10 cellular contexts compared by ENCODE assay signal in genomic region chr5:171850354-171850947, GRCh38.
DNase-seq lines count a peak whose midpoint lies in the region; ATAC-seq, FAIRE-seq and TF ChIP-seq lines count a peak whose summit lies in the region.
"Had no signal": no experiment of that assay in that cellular context is flagged by ENCODE, and none has a peak within 500 bp of the region (broad histone marks: within the 10 kb centered on the region; RNA-seq: fewer than 3 reads in every experiment).

No MANE protein-coding gene starts in this region.

- H3F3A ChIP-seq in PC-3 (ENCODE audit: low read length, unreplicated experiment) = no peaks in the 10 kb centered on the region

- TF ChIP-seq POLR2A in breast epithelium (IDR thresholded peaks at IDR 0.05) = no peak

- no peaks in the 10 kb centered on the region for H3K36me3 ChIP-seq in breast epithelium
- no peaks in the 10 kb centered on the region for H3K36me3 ChIP-seq in PC-3 (ENCODE audit: low read depth, low read length)

- H3K27ac ChIP-seq in breast epithelium (no peak overlapping the region), PC-3 (ENCODE audit: low read length) (no peak overlapping the region)

- H3K36me3 Mint-ChIP-seq in MCF 10A (ENCODE audit: insufficient read depth, unreplicated experiment) = peaks cover 5% of the 10 kb centered on the region

- no peak for FAIRE-seq in urothelium cell line (lab: Jason Lieb, UNC)

- H3K4me1 Mint-ChIP-seq in MCF 10A (ENCODE audit: insufficient read depth, unreplicated experiment) = no peaks in the 10 kb centered on the region

- TF ChIP-seq CTCF in MCF 10A (IDR thresholded peaks at IDR 0.05; ENCODE audit: unreplicated experiment) (peak; percentile 33), breast epithelium (IDR thresholded peaks at IDR 0.05) (no peak), PC-3 (conservative IDR thresholded peaks at IDR 0.05; ENCODE audit: low read depth, low read length) (peak; percentile 78), foreskin fibroblast (IDR thresholded peaks at IDR 0.05; ENCODE audit: low read depth, low read length) (peak; percentile 14)

- H4K20me1 ChIP-seq in PC-3 (ENCODE audit: low read length) = no peaks in the 10 kb centered on the region

- H3K4me3 ChIP-seq in breast epithelium (no peak overlapping the region), PC-3 (ENCODE audit: low read length) (no peak overlapping the region), foreskin fibroblast (ENCODE audit: low read depth in 1 of 2, low read length in 2 of 2) (no peak overlapping the region)

- H3K4me1 ChIP-seq in breast epithelium (no peaks in the 10 kb centered on the region), PC-3 (ENCODE audit: insufficient read depth, low read length) (no peaks in the 10 kb centered on the region)

- H3K27me3 ChIP-seq in breast epithelium (no peaks in the 10 kb centered on the region), PC-3 (ENCODE audit: low read length) (no peaks in the 10 kb centered on the region)

- BruUV-seq in MCF 10A (replicated peaks; lab: Mats Ljungman, UMichigan) (no TSS peak), PC-3 (replicated peaks; lab: Mats Ljungman, UMichigan) (no TSS peak)

- no peaks in the 10 kb centered on the region for H3K79me2 ChIP-seq in PC-3 (ENCODE audit: low read length)

- no peak overlapping the region for H3K4me3 Mint-ChIP-seq in MCF 10A (ENCODE audit: unreplicated experiment)

- POLR2A ChIA-PET in MCF 10A (lab: Yijun Ruan, JAX) = no interaction called here
- POLR2A ChIA-PET in PC-3 (lab: Charles Lee; ENCODE audit: unreplicated experiment) = no interaction called here

- intact Hi-C loops in MCF 10A (cut with micrococcal nuclease) (no loop called here), breast epithelium (cut with DNase I; ENCODE audit: low total_unique reads) (no loop called here), PC-3 (cut with micrococcal nuclease) (loop anchor here (2.0 to 10.0 kb wide), 3 partner anchors 220 to 432 kb away; partner anchors contain the start of gene FGF18)

- no peak overlapping the region for H2AFZ ChIP-seq in PC-3 (ENCODE audit: low read length)

- H3K27me3 Mint-ChIP-seq in MCF 10A (ENCODE audit: insufficient read depth, unreplicated experiment) = no peaks in the 10 kb centered on the region

- no peaks in the 10 kb centered on the region for H3K9me3 Mint-ChIP-seq in MCF 10A (ENCODE audit: unreplicated experiment)

- CTCF ChIA-PET in MCF 10A (lab: Yijun Ruan, JAX) = interaction anchor here (0.7 to 1.5 kb wide), 6 partner anchors 9 to 432 kb away, joined by 3 to 7 read pairs (median 4); no protein-coding TSS in a partner anchor
- CTCF ChIA-PET in PC-3 (lab: Charles Lee) = interaction anchor here (0.5 kb wide), 1 partner anchor 376 kb away, joined by 3 read pairs; no protein-coding TSS in a partner anchor

- no peak overlapping the region for H3K27ac Mint-ChIP-seq in MCF 10A (ENCODE audit: low read depth, unreplicated experiment)

- H3K9me3 ChIP-seq in breast epithelium (no peaks in the 10 kb centered on the region), PC-3 (ENCODE audit: low read length) (no peaks in the 10 kb centered on the region)

- ATAC-seq in PC-3 = peak; percentile 71
- no peak for ATAC-seq in HG02938 (IDR thresholded peaks at IDR 0.05; ENCODE audit: unreplicated experiment)
- ATAC-seq in HG03442 (IDR thresholded peaks at IDR 0.05; ENCODE audit: unreplicated experiment) = no peak
- ATAC-seq in GM18870 (IDR thresholded peaks at IDR 0.05; ENCODE audit: unreplicated experiment) = no peak

- no peak overlapping the region for H3K9ac ChIP-seq in PC-3 (ENCODE audit: low read length)

- H3K9me2 ChIP-seq in PC-3 (replicated peaks; ENCODE audit: low read length) = no peaks in the 10 kb centered on the region

- DNase-seq in MCF 10A (ENCODE audit: unreplicated experiment) (peak; percentile 51), breast epithelium (ENCODE audit: low spot score in 2 of 2) (no peak), PC-3 (peak; percentile 59), foreskin fibroblast (peak in 1 of 2 donors; percentile 27), urothelium cell line (ENCODE audit: low spot score) (peak; percentile 40)
- DNase-seq: anterior cingulate cortex, DMS153 had no signal

- no peak overlapping the region for H3K4me2 ChIP-seq in PC-3 (ENCODE audit: low read length)

Comparison
In these comparisons a context has a peak if more than half of its experiments do, and no peak if none do; other contexts are left out.
1. DNase-seq: peak in MCF 10A (single experiment), PC-3 (single experiment) and urothelium cell line (single experiment); none in breast epithelium (0 of 2).
2. CTCF ChIP-seq: peak in MCF 10A (single experiment), PC-3 (single experiment) and foreskin fibroblast (single experiment); none in breast epithelium (0 of 3).